ENCODE assay signal across 18 cellular contexts in the genomic region with DNA sequence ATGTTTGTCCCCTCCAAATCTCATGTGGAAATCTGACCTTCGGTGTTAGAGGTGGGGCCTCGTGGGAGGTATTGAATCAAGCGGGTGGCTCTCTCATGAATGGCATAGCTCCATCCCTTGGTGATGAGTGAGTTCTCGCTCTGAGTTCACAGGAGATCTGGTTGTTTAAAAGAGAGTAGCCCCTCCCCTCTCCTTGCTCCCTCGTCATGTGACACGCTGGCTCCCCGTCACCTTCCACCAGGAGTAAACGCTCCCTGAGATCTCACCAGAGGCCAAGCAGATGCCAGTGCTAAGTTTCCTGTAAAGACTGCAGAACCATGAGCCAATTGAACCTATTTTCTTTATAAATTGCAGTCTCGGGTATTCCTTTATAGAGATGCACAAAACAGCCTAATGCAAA.
DNase-seq lines count a peak whose midpoint lies in the region; ATAC-seq and TF ChIP-seq lines count a peak whose summit lies in the region.
"Had no signal": no experiment of that assay in that cellular context is flagged by ENCODE, and none has a peak within 500 bp of the region (broad histone marks: within the 10 kb centered on the region; RNA-seq: fewer than 3 reads in every experiment).

No MANE protein-coding gene starts in this region.

- TF ChIP-seq EP300 in esophagus muscularis mucosa (IDR thresholded peaks at IDR 0.05): no peak

- H4K5ac ChIP-seq in H9 (ENCODE audit: insufficient read length, low read depth, low read length): no peak overlapping the region

- H3K4me1 ChIP-seq in H9 (ENCODE audit: insufficient read depth, low read length) (no peaks in the 10 kb centered on the region), esophagus muscularis mucosa (peaks cover 0 to 2% (median 0%) of the 10 kb centered on the region in 4 donors), psoas muscle (no peaks in the 10 kb centered on the region)
- H3K4me1 ChIP-seq: Caco-2 had no signal

- no peak overlapping the region for H2BK12ac ChIP-seq in H9 (ENCODE audit: insufficient read length, low read depth, low read length)

- H3K27ac Mint-ChIP-seq in H9: peak overlapping the region in 1 of 3 experiments; percentile 52; a peak in 1 of 7 replicates
- H3K27ac Mint-ChIP-seq: CD4-positive, CD25-positive, alpha-beta regulatory T cell; CD8-positive, alpha-beta memory T cell had no signal

- H3K79me1 ChIP-seq in H9 (ENCODE audit: insufficient read depth, low read depth, low read length, poor library complexity, severe bottlenecking): no peaks in the 10 kb centered on the region

- H2BK5ac ChIP-seq in H9 (ENCODE audit: insufficient read length, low read length): no peak overlapping the region

- WGBS in H9 (ENCODE audit: extremely low coverage, insufficient read length, low lambda C conversion rate): no CpG with 5 or more reads among the region's 9 CpGs
- 88% methylated on average over 9 of the region's 9 CpGs for WGBS in esophagus muscularis mucosa
- 82 to 86% (median 83%) methylated on average over 9 of the region's 9 CpGs for WGBS in psoas muscle, 3 donors

- no peak overlapping the region for H3K4me3 ChIP-seq in esophagus muscularis mucosa
- H3K4me3 ChIP-seq in psoas muscle: no peak overlapping the region
- H3K4me3 ChIP-seq: BLaER1, GM23248, K562 had no signal

- H3K9me3 ChIP-seq in H9 (ENCODE audit: control insufficient read depth, low read depth, low read length) (no peaks in the 10 kb centered on the region), esophagus muscularis mucosa (no peaks in the 10 kb centered on the region), psoas muscle (no peaks in the 10 kb centered on the region)
- H3K9me3 ChIP-seq: BLaER1, Caco-2 had no signal

- H3K23ac ChIP-seq in H9 (ENCODE audit: insufficient read length, low read depth, low read length): no peak overlapping the region

- no peak overlapping the region for H2AFZ ChIP-seq in H9 (ENCODE audit: low read length)
- H2AFZ ChIP-seq: GM23248 had no signal

- no peak overlapping the region for H3K4ac ChIP-seq in H9 (ENCODE audit: low read depth, low read length)

- H3K27me3 ChIP-seq in H9 (ENCODE audit: insufficient read depth, low read length) (no peaks in the 10 kb centered on the region), esophagus muscularis mucosa (no peaks in the 10 kb centered on the region), psoas muscle (ENCODE audit: insufficient read depth in 3 of 3, low read length in 2 of 3) (no peaks in the 10 kb centered on the region)
- H3K27me3 ChIP-seq: BLaER1 had no signal

- no peak overlapping the region for H2BK20ac ChIP-seq in H9 (ENCODE audit: low read depth, low read length, poor library complexity, severe bottlenecking)

- H3K14ac ChIP-seq in H9 (ENCODE audit: insufficient read depth, low read length): no peak overlapping the region

- no peak for TF ChIP-seq POLR2A in esophagus muscularis mucosa (IDR thresholded peaks at IDR 0.05; ENCODE audit: low read depth)

- intact Hi-C loops in esophagus muscularis mucosa (cut with DNase I): no loop called here
- intact Hi-C loops in psoas muscle (cut with DNase I): no loop called here

- H4K20me1 ChIP-seq in H9 (ENCODE audit: control insufficient read depth, insufficient read depth, insufficient read length): no peaks in the 10 kb centered on the region
- H4K20me1 ChIP-seq: BLaER1 had no signal

- H3K4me1 Mint-ChIP-seq in H9: peaks cover 3 to 6% of the 10 kb centered on the region in 2 experiments
- H3K4me1 Mint-ChIP-seq: CD4-positive, CD25-positive, alpha-beta regulatory T cell; CD8-positive, alpha-beta memory T cell had no signal

- H4K8ac ChIP-seq in H9 (replicated peaks; ENCODE audit: insufficient read length, low read depth, low read length): no peak overlapping the region

- H4K91ac ChIP-seq in H9 (ENCODE audit: insufficient read length, low read depth, low read length): no peak overlapping the region

- TF ChIP-seq CTCF in C4-2B (conservative IDR thresholded peaks at IDR 0.05): no peak
- TF ChIP-seq CTCF in H9 (conservative IDR thresholded peaks at IDR 0.05): no peak
- TF ChIP-seq CTCF in esophagus muscularis mucosa (IDR thresholded peaks at IDR 0.05): no peak
- no peak for TF ChIP-seq CTCF in psoas muscle (IDR thresholded peaks at IDR 0.05)

- H2AK5ac ChIP-seq in H9 (ENCODE audit: insufficient read length, low read length): no peak overlapping the region

- no peak overlapping the region for H2BK120ac ChIP-seq in H9 (ENCODE audit: low read depth, low read length, poor library complexity, severe bottlenecking)

- peak; percentile 69 for DNase-seq in H9
- DNase-seq in esophagus muscularis mucosa (ENCODE audit: extremely low spot score): peak; percentile 70
- peak; percentile 13 for DNase-seq in iPS-NIHi7 (ENCODE audit: extremely low spot score)
- no peak for DNase-seq in psoas muscle
- no peak for DNase-seq in NCI-H774 (lab: John Stamatoyannopoulos, UW)
- DNase-seq: 8988T; Caco-2; CD4-positive, CD25-positive, alpha-beta regulatory T cell; CD8-positive, alpha-beta memory T cell; GM23248; HCEC 1CT; IMR-90 had no signal

- H3K23me2 ChIP-seq in H9 (ENCODE audit: insufficient read length, low read depth, low read length, poor library complexity, severe bottlenecking): no peaks in the 10 kb centered on the region

- H3K36me3 Mint-ChIP-seq in H9 (ENCODE audit: insufficient read depth in 1 of 3, low read depth in 3 of 3): no peaks in the 10 kb centered on the region
- H3K36me3 Mint-ChIP-seq: CD4-positive, CD25-positive, alpha-beta regulatory T cell; CD8-positive, alpha-beta memory T cell had no signal

- no peaks in the 10 kb centered on the region for H3K36me3 ChIP-seq in esophagus muscularis mucosa
- no peaks in the 10 kb centered on the region for H3K36me3 ChIP-seq in psoas muscle (ENCODE audit: insufficient read depth in 1 of 2, low read depth in 1 of 2)
- H3K36me3 ChIP-seq: BLaER1 had no signal

- H3K9ac ChIP-seq in H9 (ENCODE audit: extremely low read depth, insufficient read length, low read length): no peak overlapping the region
- H3K9ac ChIP-seq: BLaER1, GM23248 had no signal

- no peak overlapping the region for H3K56ac ChIP-seq in H9 (ENCODE audit: insufficient read length, low read depth, low read length)

- no peak overlapping the region for H3K4me3 Mint-ChIP-seq in H9
- H3K4me3 Mint-ChIP-seq: CD4-positive, CD25-positive, alpha-beta regulatory T cell; CD8-positive, alpha-beta memory T cell had no signal

- H3T11ph ChIP-seq in H9 (ENCODE audit: low read length): no peak overlapping the region

- H3K9me3 Mint-ChIP-seq in H9: no peaks in the 10 kb centered on the region

- H3K79me2 ChIP-seq in H9 (ENCODE audit: insufficient read depth, low read length): no peaks in the 10 kb centered on the region

- ATAC-seq in psoas muscle: no peak
- no peak for ATAC-seq in GM18870 (IDR thresholded peaks at IDR 0.05; ENCODE audit: unreplicated experiment)
- ATAC-seq in GM18498 (IDR thresholded peaks at IDR 0.05; ENCODE audit: unreplicated experiment): no peak
- ATAC-seq: K562 had no signal

- no peak overlapping the region for H3K18ac ChIP-seq in H9 (ENCODE audit: insufficient read length, low read depth, low read length)

- no peak overlapping the region for H3K4me2 ChIP-seq in H9 (ENCODE audit: insufficient read depth, insufficient read length, low read length)
- H3K4me2 ChIP-seq: BLaER1 had no signal

- H3K27me3 Mint-ChIP-seq in H9 (ENCODE audit: low read depth): no peaks in the 10 kb centered on the region
- H3K27me3 Mint-ChIP-seq: CD4-positive, CD25-positive, alpha-beta regulatory T cell had no signal

- no peak overlapping the region for H2BK15ac ChIP-seq in H9 (ENCODE audit: low read depth, low read length)

- H3K27ac ChIP-seq in C4-2B (peak overlapping the region; percentile 36; the same call in 1 of the 2 replicates), H9 (ENCODE audit: insufficient read length, low read depth, low read length) (no peak overlapping the region), esophagus muscularis mucosa (replicated peaks in 1 of 4) (no peak overlapping the region), psoas muscle (no peak overlapping the region)
- H3K27ac ChIP-seq: BLaER1, GM23248, HL-60 had no signal

Comparison
In these comparisons a context has a peak if more than half of its experiments do, and no peak if none do; other contexts are left out.
1. DNase-seq: peak in H9 (single experiment), esophagus muscularis mucosa (single experiment) and iPS-NIHi7 (single experiment); none in psoas muscle (0 of 2) and NCI-H774 (single experiment).